8 cellular contexts compared by ENCODE assay signal in genomic region chr15:67125589-67126502, GRCh38.
A peak's percentile ranks its signal among the peaks of the same experiment; 100 is the strongest.
DNase-seq lines count a peak whose midpoint lies in the region; ATAC-seq lines count a peak whose summit lies in the region.

No MANE protein-coding gene starts in this region.

- peak overlapping the region; percentile 72 to 98 (median 86) for H3K27ac Mint-ChIP-seq in immature natural killer cell

- DNase-seq in Right ventricle myocardium inferior (ENCODE audit: missing footprints) (peak; percentile 76), cardiac septum (ENCODE audit: low spot score) (no peak), immature natural killer cell (no peak), stromal cell of bone marrow (ENCODE audit: low read depth) (peak; percentile 99), NCI-H2081 (lab: John Stamatoyannopoulos, UW) (no peak)

- H3K27ac ChIP-seq in adipose tissue (ENCODE audit: low read depth, low read length) = peak overlapping the region; percentile 77

- peak overlapping the region in 1 of 5 donors; percentile 8 for H3K4me3 Mint-ChIP-seq in immature natural killer cell

- peaks cover 4 to 8% (median 5%) of the 10 kb centered on the region in 3 donors for H3K27me3 Mint-ChIP-seq in immature natural killer cell (ENCODE audit: low read depth in 3 of 3)

- ATAC-seq in Right ventricle myocardium inferior (peak; percentile 88), GM21576 (IDR thresholded peaks at IDR 0.05; ENCODE audit: unreplicated experiment) (no peak), GM19035 (IDR thresholded peaks at IDR 0.05; ENCODE audit: unreplicated experiment) (no peak)

- WGBS in adipose tissue, 3 donors = 46 to 52% (median 46%) methylated on average over 20 of the region's 20 CpGs

- intact Hi-C loops in Right ventricle myocardium inferior (cut with DNase I) (no loop called here), cardiac septum (cut with DNase I) (no loop called here)

- peaks cover 70 to 83% of the 10 kb centered on the region in 2 donors for H3K4me1 Mint-ChIP-seq in immature natural killer cell

- no peaks in the 10 kb centered on the region for H3K9me3 Mint-ChIP-seq in immature natural killer cell

- peaks cover 0 to 13% (median 0%) of the 10 kb centered on the region in 3 donors for H3K36me3 Mint-ChIP-seq in immature natural killer cell

Comparison
In these comparisons a context has a peak if more than half of its experiments do, and no peak if none do; other contexts are left out.
1. DNase-seq: peak in Right ventricle myocardium inferior (single experiment) and stromal cell of bone marrow (single experiment); none in cardiac septum (single experiment), immature natural killer cell (0 of 3) and NCI-H2081 (0 of 2).